ENCODE assay signal across 7 cellular contexts in the genomic region with DNA sequence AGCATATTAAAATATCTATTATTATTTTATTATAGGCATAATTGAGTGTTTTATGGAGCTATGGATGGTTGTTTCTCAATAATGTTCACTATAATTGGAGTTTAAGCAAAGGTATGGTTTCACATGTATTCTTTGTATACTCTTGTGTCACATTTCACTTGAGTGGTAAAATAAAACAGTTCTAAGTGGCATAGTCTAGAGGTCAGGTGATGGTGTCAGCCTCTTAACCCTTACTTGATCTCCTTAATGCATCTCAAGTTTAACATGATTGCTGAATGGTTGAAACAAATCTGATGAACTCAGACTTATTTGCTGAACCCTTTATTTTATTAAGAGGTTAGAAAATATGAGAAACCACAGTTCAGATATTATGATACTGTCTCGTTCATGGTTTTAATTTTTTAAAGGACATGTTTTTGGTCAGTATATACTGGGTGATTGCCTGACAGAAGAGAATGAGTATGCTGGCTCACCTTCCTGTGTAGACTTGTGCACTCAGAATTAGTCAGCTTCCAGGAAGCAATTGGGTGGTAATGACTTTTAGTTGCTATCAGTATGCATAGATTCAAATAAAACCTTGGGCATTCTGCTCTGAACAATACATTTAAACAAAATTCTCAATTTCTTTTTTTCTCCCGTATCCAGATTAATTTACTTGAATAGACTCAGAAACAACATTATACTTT. TPM values are rescaled to one million over a fixed set of nuclear protein-coding genes. Genes with fewer than 3 reads are reported as not detected.
DNase-seq lines count a peak whose midpoint lies in the region; ATAC-seq lines count a peak whose summit lies in the region.

No MANE protein-coding gene starts in this region.

- DNase-seq in NCI-H2196 treated with DMSO at 0.1 percent for 48 hours (lab: John Stamatoyannopoulos, UW; ENCODE audit: unreplicated experiment) (peak; percentile 26), epithelial cell of prostate (ENCODE audit: low read depth, low spot score) (peak; percentile 73), MG63 (no peak), head of caudate nucleus (no peak)
- no peak for DNase-seq in stimulated activated naive CD8-positive, alpha-beta T cell treated with anti-CD3 and anti-CD28 coated beads, Interleukin-15, Interleukin-2, amounts not matched to agents 100 U/mL and 50 U/mL, for 24 hours

- intact Hi-C loops in head of caudate nucleus (cut with DNase I): no loop called here

- H3K27me3 ChIP-seq in MG63: no peaks in the 10 kb centered on the region

- ATAC-seq in GM19351 (IDR thresholded peaks at IDR 0.05; ENCODE audit: unreplicated experiment) (peak; percentile 54), HG03139 (IDR thresholded peaks at IDR 0.05; ENCODE audit: unreplicated experiment) (no peak)
- ATAC-seq in stimulated activated naive CD8-positive, alpha-beta T cell treated with anti-CD3 and anti-CD28 coated beads, Interleukin-15, Interleukin-2, amounts not matched to agents 100 U/mL and 50 U/mL, for 24 hours: peak; percentile 96

- H3K27ac ChIP-seq in epithelial cell of prostate: peak overlapping the region; percentile 97

- no peaks in the 10 kb centered on the region for H3K36me3 ChIP-seq in MG63

- H3K4me3 ChIP-seq in MG63: no peak overlapping the region

- no peaks in the 10 kb centered on the region for H3K9me3 ChIP-seq in MG63

RNA-seq across cellular contexts. Expression of gene SIPA1L1, which starts 51.6 kb away (rescaled TPM):
- 3.0 TPM in 2 replicates for total RNA-seq in MG63 (2014; rRNA removed; shearing (Covaris generic); ENCODE audit: low replicate concordance)

Comparison
In these comparisons a context has a peak if more than half of its experiments do, and no peak if none do; other contexts are left out.
1. DNase-seq: peak in NCI-H2196 treated with DMSO at 0.1 percent for 48 hours (single experiment) and epithelial cell of prostate (single experiment); none in stimulated activated naive CD8-positive, alpha-beta T cell treated with anti-CD3 and anti-CD28 coated beads, Interleukin-15, Interleukin-2, amounts not matched to agents 100 U/mL and 50 U/mL, for 24 hours (single experiment), MG63 (single experiment) and head of caudate nucleus (0 of 42).